In the genomic region with DNA sequence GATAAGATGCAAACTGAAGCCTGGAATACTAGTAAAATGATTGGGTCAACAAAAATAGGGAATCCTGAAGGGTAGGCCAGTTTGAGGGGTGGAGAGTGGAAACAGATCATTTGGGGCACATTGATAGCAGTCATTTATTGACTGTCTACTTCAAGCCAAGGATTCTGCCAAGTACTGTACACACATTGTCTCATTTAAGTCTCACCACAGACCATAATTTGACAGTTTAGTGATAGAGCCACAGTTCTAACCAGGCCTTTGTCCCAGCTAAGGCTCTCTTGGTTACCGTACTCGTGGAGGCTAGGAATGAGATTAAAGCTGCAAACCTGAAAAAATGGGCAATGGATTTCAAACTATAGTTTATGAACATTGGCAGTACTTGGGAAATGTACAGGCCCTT, we compare ENCODE assay signal across 14 cellular contexts. TPM values are rescaled to one million over a fixed set of nuclear protein-coding genes. Genes with fewer than 3 reads are reported as not detected.
DNase-seq lines count a peak whose midpoint lies in the region; ATAC-seq and TF ChIP-seq lines count a peak whose summit lies in the region.
"Had no signal": no experiment of that assay in that cellular context is flagged by ENCODE, and none has a peak within 500 bp of the region (broad histone marks: within the 10 kb centered on the region; RNA-seq: fewer than 3 reads in every experiment).

No MANE protein-coding gene starts in this region.

- peaks cover 58% of the 10 kb centered on the region for H4K20me1 ChIP-seq in OCI-LY7 (ENCODE audit: insufficient read depth, low read length)

- peaks cover 100% of the 10 kb centered on the region for H3K79me2 ChIP-seq in OCI-LY7 (ENCODE audit: insufficient read depth, low read depth, low read length)

- H3K9me3 ChIP-seq in OCI-LY7 (ENCODE audit: low read length): no peaks in the 10 kb centered on the region
- H3K9me3 ChIP-seq: adrenal gland had no signal

- peak overlapping the region; percentile 1 for H3K4me3 Mint-ChIP-seq in activated naive CD8-positive, alpha-beta T cell treated with anti-CD3 and anti-CD28 coated beads, Interleukin-2, amount 10 ng/mL, durations not matched to agents 7 days and 5 days
- no peak overlapping the region for H3K4me3 Mint-ChIP-seq in activated naive CD8-positive, alpha-beta T cell treated with anti-CD3 and anti-CD28 coated beads for 36 hours
- H3K4me3 Mint-ChIP-seq in endothelial cell (ENCODE audit: unreplicated experiment): no peak overlapping the region
- H3K4me3 Mint-ChIP-seq in stimulated activated naive CD8-positive, alpha-beta T cell treated with anti-CD3 and anti-CD28 coated beads, Interleukin-15, amount 100 ng/mL, for 72 hours: peak overlapping the region in 1 of 2 donors; percentile 36
- H3K4me3 Mint-ChIP-seq: activated T-cell treated with anti-CD3 and anti-CD28 coated beads, Interleukin-2, amount 50 U/mL, for 4 hours had no signal

- H3K4me3 ChIP-seq in OCI-LY7 (ENCODE audit: low read depth, low read length, poor library complexity, severe bottlenecking): peak overlapping the region; percentile 93
- H3K4me3 ChIP-seq: adrenal gland had no signal

- POLR2A ChIA-PET in activated naive CD8-positive, alpha-beta T cell treated with anti-CD3 and anti-CD28 coated beads, Interleukin-2, amount 10 ng/mL, durations not matched to agents 7 days and 5 days (lab: Charles Lee): interaction anchor here (4.8 kb wide), 1 partner anchor 12 kb away, joined by 41 read pairs; a partner anchor contains a TSS
- POLR2A ChIA-PET in OCI-LY7 (lab: Charles Lee): interaction anchor here (1.1 to 1.6 kb wide), 4 partner anchors 10 to 36 kb away, joined by 4 to 11 read pairs (median 4); no protein-coding TSS in a partner anchor

- TF ChIP-seq CTCF in OCI-LY7 (conservative IDR thresholded peaks at IDR 0.05; ENCODE audit: low read length): no peak
- no peak for TF ChIP-seq CTCF in endothelial cell (IDR thresholded peaks at IDR 0.05; ENCODE audit: unreplicated experiment)

- no peaks in the 10 kb centered on the region for H3K27me3 Mint-ChIP-seq in activated naive CD8-positive, alpha-beta T cell treated with anti-CD3 and anti-CD28 coated beads, Interleukin-2, amount 10 ng/mL, durations not matched to agents 7 days and 5 days
- no peaks in the 10 kb centered on the region for H3K27me3 Mint-ChIP-seq in activated naive CD8-positive, alpha-beta T cell treated with anti-CD3 and anti-CD28 coated beads for 36 hours
- H3K27me3 Mint-ChIP-seq in endothelial cell (ENCODE audit: unreplicated experiment): peaks cover 2% of the 10 kb centered on the region
- H3K27me3 Mint-ChIP-seq in stimulated activated naive CD8-positive, alpha-beta T cell treated with anti-CD3 and anti-CD28 coated beads, Interleukin-15, amount 100 ng/mL, for 72 hours: no peaks in the 10 kb centered on the region

- H3K36me3 ChIP-seq in OCI-LY7 (ENCODE audit: insufficient read depth, low read length): peaks cover 95% of the 10 kb centered on the region

- DNase-seq in activated naive CD8-positive, alpha-beta T cell treated with anti-CD3 and anti-CD28 coated beads, Interleukin-2, amount 10 ng/mL, durations not matched to agents 7 days and 5 days: no peak
- no peak for DNase-seq in activated naive CD8-positive, alpha-beta T cell treated with anti-CD3 and anti-CD28 coated beads for 36 hours
- DNase-seq in OCI-LY7 (ENCODE audit: low spot score) (no peak), endothelial cell (ENCODE audit: low spot score) (no peak), Right ventricle myocardium inferior (ENCODE audit: missing footprints) (no peak)
- no peak for DNase-seq in stimulated activated naive CD8-positive, alpha-beta T cell treated with anti-CD3 and anti-CD28 coated beads, Interleukin-15, amount 100 ng/mL, for 72 hours
- DNase-seq: activated CD4-positive, alpha-beta T cell treated with anti-CD3 and anti-CD28 coated beads for 48 hours; activated T-cell treated with anti-CD3 and anti-CD28 coated beads, Interleukin-2, amount 50 U/mL, for 4 hours; adrenal gland; effector memory CD4-positive, alpha-beta T cell; NCI-H510A treated with DMSO at 0.1 percent for 48 hours; right cardiac atrium had no signal

- BruUV-seq in OCI-LY7 (replicated peaks; lab: Mats Ljungman, UMichigan): no TSS peak

- CTCF ChIA-PET in OCI-LY7 (lab: Charles Lee; ENCODE audit: unreplicated experiment): no interaction called here

- no peaks in the 10 kb centered on the region for H3K9me2 ChIP-seq in OCI-LY7 (ENCODE audit: insufficient read depth, low read length)

- H3K4me2 ChIP-seq in OCI-LY7 (ENCODE audit: low read length): peak overlapping the region; percentile 98

- no peak overlapping the region for H2AFZ ChIP-seq in OCI-LY7 (ENCODE audit: low read length)

- peaks cover 91% of the 10 kb centered on the region for H3K4me1 ChIP-seq in OCI-LY7 (ENCODE audit: insufficient read depth, low read length, poor library complexity, severe bottlenecking)

- H3K27ac ChIP-seq in OCI-LY7 (ENCODE audit: low read depth, low read length, poor library complexity, severe bottlenecking): no peak overlapping the region
- H3K27ac ChIP-seq: adrenal gland had no signal

- H3K36me3 Mint-ChIP-seq in activated naive CD8-positive, alpha-beta T cell treated with anti-CD3 and anti-CD28 coated beads, Interleukin-2, amount 10 ng/mL, durations not matched to agents 7 days and 5 days: peaks cover 30% of the 10 kb centered on the region
- H3K36me3 Mint-ChIP-seq in activated naive CD8-positive, alpha-beta T cell treated with anti-CD3 and anti-CD28 coated beads for 36 hours: peaks cover 37% of the 10 kb centered on the region
- H3K36me3 Mint-ChIP-seq in endothelial cell (ENCODE audit: low read depth, unreplicated experiment): no peaks in the 10 kb centered on the region

- no peaks in the 10 kb centered on the region for H3K9me3 Mint-ChIP-seq in activated naive CD8-positive, alpha-beta T cell treated with anti-CD3 and anti-CD28 coated beads, Interleukin-2, amount 10 ng/mL, durations not matched to agents 7 days and 5 days
- no peaks in the 10 kb centered on the region for H3K9me3 Mint-ChIP-seq in activated naive CD8-positive, alpha-beta T cell treated with anti-CD3 and anti-CD28 coated beads for 36 hours
- no peaks in the 10 kb centered on the region for H3K9me3 Mint-ChIP-seq in endothelial cell (ENCODE audit: unreplicated experiment)
- no peaks in the 10 kb centered on the region for H3K9me3 Mint-ChIP-seq in stimulated activated naive CD8-positive, alpha-beta T cell treated with anti-CD3 and anti-CD28 coated beads, Interleukin-15, amount 100 ng/mL, for 72 hours
- H3K9me3 Mint-ChIP-seq: activated T-cell treated with anti-CD3 and anti-CD28 coated beads, Interleukin-2, amount 50 U/mL, for 4 hours had no signal

- intact Hi-C loops in OCI-LY7 (cut with micrococcal nuclease; ENCODE audit: unreplicated experiment) (no loop called here), Right ventricle myocardium inferior (cut with DNase I) (no loop called here)

- no peak overlapping the region for H3K27ac Mint-ChIP-seq in activated naive CD8-positive, alpha-beta T cell treated with anti-CD3 and anti-CD28 coated beads, Interleukin-2, amount 10 ng/mL, durations not matched to agents 7 days and 5 days
- no peak overlapping the region for H3K27ac Mint-ChIP-seq in activated naive CD8-positive, alpha-beta T cell treated with anti-CD3 and anti-CD28 coated beads for 36 hours
- peak overlapping the region; percentile 43 for H3K27ac Mint-ChIP-seq in endothelial cell (ENCODE audit: unreplicated experiment)
- H3K27ac Mint-ChIP-seq in stimulated activated naive CD8-positive, alpha-beta T cell treated with anti-CD3 and anti-CD28 coated beads, Interleukin-15, amount 100 ng/mL, for 72 hours: peak overlapping the region; percentile 9 to 85

- peak; percentile 48 for ATAC-seq in activated naive CD8-positive, alpha-beta T cell treated with anti-CD3 and anti-CD28 coated beads, Interleukin-2, amount 10 ng/mL, durations not matched to agents 7 days and 5 days (ENCODE audit: low read depth)
- ATAC-seq in stimulated activated naive CD8-positive, alpha-beta T cell treated with anti-CD3 and anti-CD28 coated beads, Interleukin-15, amount 100 ng/mL, for 72 hours: peak; percentile 31
- no peak for ATAC-seq in GM21619 (IDR thresholded peaks at IDR 0.05; ENCODE audit: unreplicated experiment)
- no peak for ATAC-seq in Right ventricle myocardium inferior
- no peak for ATAC-seq in GM21423 (IDR thresholded peaks at IDR 0.05; ENCODE audit: unreplicated experiment)
- ATAC-seq: activated T-cell treated with anti-CD3 and anti-CD28 coated beads, Interleukin-2, amount 50 U/mL, for 4 hours; right cardiac atrium had no signal

- peaks cover 56% of the 10 kb centered on the region for H3K4me1 Mint-ChIP-seq in activated naive CD8-positive, alpha-beta T cell treated with anti-CD3 and anti-CD28 coated beads, Interleukin-2, amount 10 ng/mL, durations not matched to agents 7 days and 5 days
- peaks cover 59% of the 10 kb centered on the region for H3K4me1 Mint-ChIP-seq in activated naive CD8-positive, alpha-beta T cell treated with anti-CD3 and anti-CD28 coated beads for 36 hours
- H3K4me1 Mint-ChIP-seq in endothelial cell (ENCODE audit: unreplicated experiment): peaks cover 7% of the 10 kb centered on the region
- peaks cover 66% of the 10 kb centered on the region for H3K4me1 Mint-ChIP-seq in stimulated activated naive CD8-positive, alpha-beta T cell treated with anti-CD3 and anti-CD28 coated beads, Interleukin-15, amount 100 ng/mL, for 72 hours

RNA-seq across cellular contexts. Expression of a gene that starts 11.2 kb away (rescaled TPM):
- total RNA-seq in activated naive CD8-positive, alpha-beta T cell treated with anti-CD3 and anti-CD28 coated beads, Interleukin-2, amount 10 ng/mL, durations not matched to agents 7 days and 5 days: 10 to 100 TPM; 80.3 to 80.6 TPM
- total RNA-seq in activated naive CD8-positive, alpha-beta T cell treated with anti-CD3 and anti-CD28 coated beads for 36 hours: 10 to 100 TPM; 69.8 to 71.0 TPM
- total RNA-seq in OCI-LY7 (2014; rRNA removed; shearing (Covaris generic)): 221 and 231 TPM in 2 replicates
- total RNA-seq in OCI-LY7 (2022) (119 and 137 TPM in 2 replicates), endothelial cell (ENCODE audit: unreplicated experiment) (27.6 TPM), Right ventricle myocardium inferior (14.7 TPM)

RNA-seq across cellular contexts. Expression of a gene that starts 40.5 kb away (rescaled TPM):
- under 1 TPM; 0.23 to 0.33 TPM for total RNA-seq in activated naive CD8-positive, alpha-beta T cell treated with anti-CD3 and anti-CD28 coated beads, Interleukin-2, amount 10 ng/mL, durations not matched to agents 7 days and 5 days
- under 1 TPM; 0.20 to 0.21 TPM for total RNA-seq in activated naive CD8-positive, alpha-beta T cell treated with anti-CD3 and anti-CD28 coated beads for 36 hours
- total RNA-seq in OCI-LY7 (2014; rRNA removed; shearing (Covaris generic)): 0.22 TPM in 1 of 2 replicates, not detected in the other
- total RNA-seq in OCI-LY7 (2022): 0.15 and 0.38 TPM in 2 replicates
- 7.2 TPM for total RNA-seq in endothelial cell (ENCODE audit: unreplicated experiment)
- total RNA-seq in Right ventricle myocardium inferior: 2.6 TPM

RNA-seq across cellular contexts. Expression of a gene that starts 57.1 kb away (rescaled TPM):
- 100 to 1,000 TPM; 115 TPM for total RNA-seq in activated naive CD8-positive, alpha-beta T cell treated with anti-CD3 and anti-CD28 coated beads, Interleukin-2, amount 10 ng/mL, durations not matched to agents 7 days and 5 days
- total RNA-seq in activated naive CD8-positive, alpha-beta T cell treated with anti-CD3 and anti-CD28 coated beads for 36 hours: 100 to 1,000 TPM; 170 to 173 TPM
- total RNA-seq in OCI-LY7 (2014; rRNA removed; shearing (Covaris generic)): 109 and 111 TPM in 2 replicates
- 104 and 123 TPM in 2 replicates for total RNA-seq in OCI-LY7 (2022)
- total RNA-seq in endothelial cell (ENCODE audit: unreplicated experiment): 135 TPM
- 261 TPM for total RNA-seq in Right ventricle myocardium inferior

Comparison
In these comparisons a context has a peak if more than half of its experiments do, and no peak if none do; other contexts are left out.
1. ATAC-seq: peak in activated naive CD8-positive, alpha-beta T cell treated with anti-CD3 and anti-CD28 coated beads, Interleukin-2, amount 10 ng/mL, durations not matched to agents 7 days and 5 days (single experiment) and stimulated activated naive CD8-positive, alpha-beta T cell treated with anti-CD3 and anti-CD28 coated beads, Interleukin-15, amount 100 ng/mL, for 72 hours (single experiment); none in GM21619 (single experiment), Right ventricle myocardium inferior (single experiment) and GM21423 (single experiment).
2. H3K27ac Mint-ChIP-seq: peak in endothelial cell (single experiment) and stimulated activated naive CD8-positive, alpha-beta T cell treated with anti-CD3 and anti-CD28 coated beads, Interleukin-15, amount 100 ng/mL, for 72 hours (2 of 2); none in activated naive CD8-positive, alpha-beta T cell treated with anti-CD3 and anti-CD28 coated beads, Interleukin-2, amount 10 ng/mL, durations not matched to agents 7 days and 5 days (single experiment) and activated naive CD8-positive, alpha-beta T cell treated with anti-CD3 and anti-CD28 coated beads for 36 hours (single experiment).